Comparison of ENCODE assay signal across 27 cellular contexts in the genomic region with DNA sequence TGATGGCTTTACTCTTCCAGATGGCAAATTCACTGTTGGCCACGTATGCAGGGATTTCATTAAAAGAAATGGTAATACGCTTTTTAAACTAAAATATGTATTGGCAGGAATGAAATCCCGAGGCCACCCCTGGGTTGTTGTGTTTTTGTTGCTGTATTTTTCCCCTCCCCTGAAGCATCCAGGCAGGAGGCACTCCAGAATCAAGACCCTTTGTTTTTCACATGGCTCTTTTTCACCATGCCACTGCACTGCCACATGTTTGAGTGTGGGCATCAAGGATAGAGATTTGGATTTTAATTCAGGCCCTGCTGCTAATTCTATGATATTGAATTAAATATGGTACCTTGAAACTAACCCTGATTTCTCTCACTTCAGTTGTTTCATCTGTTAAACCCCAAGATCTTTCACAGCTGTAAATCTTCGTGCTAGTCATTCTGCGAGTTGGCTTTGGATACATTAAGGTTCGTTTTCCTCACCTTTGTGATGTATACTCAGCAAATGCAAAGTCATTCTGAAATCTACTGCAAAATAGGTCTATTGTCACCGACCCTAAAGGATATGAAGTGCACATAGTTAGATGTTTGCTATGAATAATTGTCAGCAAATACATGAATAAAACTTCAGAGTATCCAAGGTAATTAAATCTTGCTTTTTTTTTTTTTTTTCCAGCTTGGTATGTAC.
A peak's percentile ranks its signal among the peaks of the same experiment; 100 is the strongest.
DNase-seq lines count a peak whose midpoint lies in the region; ATAC-seq and TF ChIP-seq lines count a peak whose summit lies in the region.
"Had no signal": no experiment of that assay in that cellular context is flagged by ENCODE, and none has a peak within 500 bp of the region (broad histone marks: within the 10 kb centered on the region; RNA-seq: fewer than 3 reads in every experiment).

No MANE protein-coding gene starts in this region.

- H3K27ac Mint-ChIP-seq in GM23338 (peak overlapping the region; percentile 29), WTC11 (peak overlapping the region; percentile 14; the same call in 1 of the 2 replicates), chondrocyte (ENCODE audit: unreplicated experiment) (no peak overlapping the region)
- H3K27ac Mint-ChIP-seq: activated naive CD4-positive, alpha-beta T cell treated with anti-CD3 and anti-CD28 coated beads, Interleukin-2, amount 50 U/mL, for 72 hours; activated T-helper 17 cell treated with anti-CD3 and anti-CD28 coated beads, Interleukin-2, amount 50 U/mL, for 72 hours; CD14-positive monocyte; memory B cell; stimulated activated naive CD8-positive, alpha-beta T cell treated with anti-CD3 and anti-CD28 coated beads, Interleukin-15, Interleukin-2, amounts not matched to agents 100 ng/mL and 50 ng/mL, for 24 hours; T-helper 2 cell treated with Interferon-gamma antibody and Interleukin-4, amounts not matched to agents 5 μg/mL and 100 μg/mL, for 36 hours had no signal

- H3K36me3 Mint-ChIP-seq in GM23338 (ENCODE audit: low read depth), result no peaks in the 10 kb centered on the region
- no peaks in the 10 kb centered on the region for H3K36me3 Mint-ChIP-seq in WTC11
- H3K36me3 Mint-ChIP-seq in chondrocyte (ENCODE audit: low read depth), result no peaks in the 10 kb centered on the region
- H3K36me3 Mint-ChIP-seq: activated naive CD4-positive, alpha-beta T cell treated with anti-CD3 and anti-CD28 coated beads, Interleukin-2, amount 50 U/mL, for 72 hours; CD14-positive monocyte; memory B cell had no signal

- H3K79me2 ChIP-seq in GM23338 (replicated peaks; ENCODE audit: insufficient read depth), result no peaks in the 10 kb centered on the region

- peak overlapping the region; percentile 48; the same call in 1 of the 2 replicates for H2AFZ ChIP-seq in GM23338

- H3K27me3 ChIP-seq in GM23338 (ENCODE audit: insufficient read depth), result no peaks in the 10 kb centered on the region
- H3K27me3 ChIP-seq: ascending aorta, spleen, tibial artery had no signal

- DNase-seq in GM23338 (ENCODE audit: low spot score), result no peak
- DNase-seq in WTC11 (ENCODE audit: low spot score), result no peak
- DNase-seq in chondrocyte (ENCODE audit: low spot score), result no peak
- no peak for DNase-seq in NCI-H2107 (lab: John Stamatoyannopoulos, UW)
- no peak for DNase-seq in effector CD4-positive, alpha-beta T cell
- DNase-seq: activated CD4-positive, alpha-beta T cell treated with anti-CD3 and anti-CD28 coated beads, Interleukin-2, amount 50 U/mL, for 1 hour; activated CD8-positive, alpha-beta memory T cell treated with anti-CD3 and anti-CD28 coated beads, Interleukin-2, amount 50 U/mL, for 4 hours; caudate nucleus; IMR-90; NCI-H1105; NCI-H774; retina; SK-N-SH; spleen; stimulated activated CD4-positive, alpha-beta T cell treated with anti-CD3 and anti-CD28 coated beads, Interleukin-4, amount 100 ng/mL, for 1 hour; tibial artery had no signal

- H3K27ac ChIP-seq in GM23338 (ENCODE audit: low read depth), result no peak overlapping the region
- H3K27ac ChIP-seq: ascending aorta, spleen, tibial artery, VCaP had no signal

- H3K4me3 Mint-ChIP-seq in GM23338 (no peak overlapping the region), WTC11 (no peak overlapping the region), chondrocyte (ENCODE audit: unreplicated experiment) (no peak overlapping the region)
- H3K4me3 Mint-ChIP-seq: activated T-helper 17 cell treated with anti-CD3 and anti-CD28 coated beads, Interleukin-2, amount 50 U/mL, for 72 hours; CD14-positive monocyte; memory B cell; stimulated activated naive CD8-positive, alpha-beta T cell treated with anti-CD3 and anti-CD28 coated beads, Interleukin-15, Interleukin-2, amounts not matched to agents 100 ng/mL and 50 ng/mL, for 24 hours; T-helper 2 cell treated with Interferon-gamma antibody and Interleukin-4, amounts not matched to agents 5 μg/mL and 100 μg/mL, for 36 hours had no signal

- POLR2A ChIA-PET in WTC11 (lab: Charles Lee), result no interaction called here

- ATAC-seq in GM19025 (IDR thresholded peaks at IDR 0.05; ENCODE audit: low read depth, unreplicated experiment), result peak; percentile 50
- ATAC-seq in GM23338, result peak; percentile 51
- peak; percentile 45 for ATAC-seq in HG03095 (IDR thresholded peaks at IDR 0.05; ENCODE audit: unreplicated experiment)
- ATAC-seq in WTC11, result peak; percentile 66
- ATAC-seq in HG03439 (IDR thresholded peaks at IDR 0.05; ENCODE audit: unreplicated experiment), result no peak
- ATAC-seq: activated naive CD4-positive, alpha-beta T cell treated with anti-CD3 and anti-CD28 coated beads, Interleukin-2, amount 50 U/mL, for 72 hours; activated T-helper 17 cell treated with anti-CD3 and anti-CD28 coated beads, Interleukin-2, amount 50 U/mL, for 72 hours had no signal

- H3F3A ChIP-seq in GM23338 (replicated peaks; ENCODE audit: low read depth), result no peaks in the 10 kb centered on the region

- TF ChIP-seq CTCF in GM23338 (conservative IDR thresholded peaks at IDR 0.05; ENCODE audit: low read depth in 2 of 2) (no peak), WTC11 (IDR thresholded peaks at IDR 0.05) (no peak), chondrocyte (IDR thresholded peaks at IDR 0.05) (no peak)

- H3K4me1 ChIP-seq in GM23338 (ENCODE audit: insufficient read depth), result peaks cover 25% of the 10 kb centered on the region
- H3K4me1 ChIP-seq: ascending aorta, spleen, tibial artery had no signal

- no peaks in the 10 kb centered on the region for H4K20me1 ChIP-seq in GM23338 (replicated peaks; ENCODE audit: insufficient read depth)

- peaks cover 19% of the 10 kb centered on the region for H3K4me1 Mint-ChIP-seq in GM23338
- peaks cover 20% of the 10 kb centered on the region for H3K4me1 Mint-ChIP-seq in WTC11
- H3K4me1 Mint-ChIP-seq in chondrocyte (ENCODE audit: low read depth), result no peaks in the 10 kb centered on the region
- H3K4me1 Mint-ChIP-seq: activated T-helper 17 cell treated with anti-CD3 and anti-CD28 coated beads, Interleukin-2, amount 50 U/mL, for 72 hours; CD14-positive monocyte; memory B cell had no signal

- H3K9me3 Mint-ChIP-seq in GM23338, result no peaks in the 10 kb centered on the region
- no peaks in the 10 kb centered on the region for H3K9me3 Mint-ChIP-seq in WTC11
- no peaks in the 10 kb centered on the region for H3K9me3 Mint-ChIP-seq in chondrocyte (ENCODE audit: low read depth)
- H3K9me3 Mint-ChIP-seq: memory B cell had no signal

- peak overlapping the region; percentile 9; the same call in 1 of the 2 replicates for H3K4me3 ChIP-seq in GM23338
- H3K4me3 ChIP-seq: ascending aorta, spleen, tibial artery had no signal

- H3K4me2 ChIP-seq in GM23338, result peak overlapping the region; percentile 56
- H3K4me2 ChIP-seq: SK-N-SH had no signal

- H3K36me3 ChIP-seq in GM23338 (ENCODE audit: insufficient read depth), result no peaks in the 10 kb centered on the region
- H3K36me3 ChIP-seq: ascending aorta, spleen, tibial artery had no signal

- no peaks in the 10 kb centered on the region for H3K9me2 ChIP-seq in GM23338 (ENCODE audit: insufficient read depth)
- H3K9me2 ChIP-seq: SK-N-SH had no signal

- CTCF ChIA-PET in WTC11 (lab: Charles Lee), result interaction anchor here (0.6 kb wide), 1 partner anchor 182 kb away, joined by 3 read pairs; no protein-coding TSS in a partner anchor

- H3K27me3 Mint-ChIP-seq in GM23338 (ENCODE audit: insufficient read depth, low read depth, poor library complexity) (peaks cover 2% of the 10 kb centered on the region), WTC11 (ENCODE audit: low read depth) (no peaks in the 10 kb centered on the region), chondrocyte (ENCODE audit: low read depth) (peaks cover 11% of the 10 kb centered on the region)
- H3K27me3 Mint-ChIP-seq: activated T-helper 17 cell treated with anti-CD3 and anti-CD28 coated beads, Interleukin-2, amount 50 U/mL, for 72 hours; memory B cell; stimulated activated naive CD8-positive, alpha-beta T cell treated with anti-CD3 and anti-CD28 coated beads, Interleukin-15, Interleukin-2, amounts not matched to agents 100 ng/mL and 50 ng/mL, for 24 hours had no signal

TF ChIP-seq in GM23338, 12 proteins besides CTCF, POLR2A, EP300 and RAD21 (continues in another document):
- TF ChIP-seq NANOG (IDR thresholded peaks at IDR 0.05; ENCODE audit: borderline replicate concordance), result no peak
- no peak for TF ChIP-seq EZH2phosphoT487 (IDR thresholded peaks at IDR 0.05; ENCODE audit: unreplicated experiment)

TF ChIP-seq in WTC11, 78 proteins besides CTCF, POLR2A, EP300 and RAD21:
- TF ChIP-seq ZNF416 (CRISPR knock-in tag; IDR thresholded peaks at IDR 0.05) (no peak), TCF7 (CRISPR knock-in tag; IDR thresholded peaks at IDR 0.05; ENCODE audit: low read depth) (no peak), HMGA2 (CRISPR knock-in tag; IDR thresholded peaks at IDR 0.05) (no peak), RORB (CRISPR knock-in tag; IDR thresholded peaks at IDR 0.05) (no peak)
